In genomic region chr19:48821633-48822032, GRCh38 we compare ENCODE assay signal across 1 cellular context.
A peak's percentile ranks its signal among the peaks of the same experiment; 100 is the strongest.
TF ChIP-seq lines count a peak whose summit lies in the region.

No MANE protein-coding gene starts in this region.

TF ChIP-seq in K562, 482 proteins besides CTCF, POLR2A, EP300 and RAD21 (continued from another document and continues in another):
- no peak for TF ChIP-seq NBN (IDR thresholded peaks at IDR 0.05; ENCODE audit: low read depth)
- TF ChIP-seq NFE2L1 (tag; IDR thresholded peaks at IDR 0.05; ENCODE audit: borderline replicate concordance, low read depth): no peak
- TF ChIP-seq E2F3 (CRISPR knock-in tag; IDR thresholded peaks at IDR 0.05): no peak
- TF ChIP-seq TSHZ1 (CRISPR knock-in tag; IDR thresholded peaks at IDR 0.05): no peak
- TF ChIP-seq ZNF384 (IDR thresholded peaks at IDR 0.05; ENCODE audit: low read depth, low read length): no peak
- no peak for TF ChIP-seq HCFC1 (IDR thresholded peaks at IDR 0.05; ENCODE audit: low read depth, low read length)
- TF ChIP-seq DNMT1 (IDR thresholded peaks at IDR 0.05): no peak
- no peak for TF ChIP-seq ESRRA (IDR thresholded peaks at IDR 0.05; ENCODE audit: borderline replicate concordance, low read depth)
- 0 out of 4 replicates have a peak, but pooled peaks of 1 of the 2 experiments have one; percentile 23 for TF ChIP-seq MLLT1 (IDR thresholded peaks at IDR 0.05)
- TF ChIP-seq CEBPG (CRISPR knock-in tag; IDR thresholded peaks at IDR 0.05): no peak
- TF ChIP-seq CEBPG (tag; conservative IDR thresholded peaks at IDR 0.05 in 1 of 2, IDR thresholded peaks at IDR 0.05 in 1 of 2): no peak
- TF ChIP-seq MGA (IDR thresholded peaks at IDR 0.05): no peak
- TF ChIP-seq MXD1 (CRISPR knock-in tag; IDR thresholded peaks at IDR 0.05; ENCODE audit: borderline replicate concordance, poor library complexity, severe bottlenecking): no peak
- no peak for TF ChIP-seq TCF3 (CRISPR knock-in tag; IDR thresholded peaks at IDR 0.05)
- TF ChIP-seq GTF2A2 (tag; IDR thresholded peaks at IDR 0.05): no peak
- no peak for TF ChIP-seq VEZF1 (CRISPR knock-in tag; IDR thresholded peaks at IDR 0.05)
- TF ChIP-seq MCM7 (IDR thresholded peaks at IDR 0.05): no peak
- TF ChIP-seq STAT5A (IDR thresholded peaks at IDR 0.05; ENCODE audit: borderline replicate concordance, low read length): no peak
- no peak for TF ChIP-seq PHF21A (IDR thresholded peaks at IDR 0.05; ENCODE audit: borderline replicate concordance, low read depth)
- peak; percentile 13; the same call in 1 of the 2 replicates for TF ChIP-seq ZNF316 (IDR thresholded peaks at IDR 0.05)
- no peak for TF ChIP-seq XRCC4 (IDR thresholded peaks at IDR 0.05; ENCODE audit: extremely low read depth, insufficient read depth, insufficient read length)
- TF ChIP-seq TRIM25 (IDR thresholded peaks at IDR 0.05; ENCODE audit: borderline replicate concordance): 0 out of 2 replicates have a peak, but pooled peaks have one; percentile 47
- TF ChIP-seq SNIP1 (IDR thresholded peaks at IDR 0.05; ENCODE audit: low read depth): no peak
- TF ChIP-seq KDM1A (IDR thresholded peaks at IDR 0.05): peak; percentile 55 to 72
- TF ChIP-seq GMEB1 (CRISPR knock-in tag; IDR thresholded peaks at IDR 0.05): no peak
- TF ChIP-seq RBBP5 (IDR thresholded peaks at IDR 0.05; ENCODE audit: borderline replicate concordance, insufficient read depth, low read length, poor library complexity, severe bottlenecking): no peak
- TF ChIP-seq RBM14 (IDR thresholded peaks at IDR 0.05; ENCODE audit: borderline replicate concordance, insufficient read depth, low read depth, low read length): no peak
- no peak for TF ChIP-seq GTF2B (IDR thresholded peaks at IDR 0.05; ENCODE audit: extremely low read depth, insufficient read length)
- no peak for TF ChIP-seq CREB5 (CRISPR knock-in tag; IDR thresholded peaks at IDR 0.05)
